19 cellular contexts compared by ENCODE assay signal in genomic region chr1:200316148-200316803, GRCh38.
"Had no signal": no experiment of that assay in that cellular context is flagged by ENCODE, and none has a peak within 500 bp of the region (broad histone marks: within the 10 kb centered on the region; RNA-seq: fewer than 3 reads in every experiment).

No MANE protein-coding gene starts in this region.

- H3K4me3 Mint-ChIP-seq: activated naive CD4-positive, alpha-beta T cell treated with anti-CD3 and anti-CD28 coated beads, Interleukin-2, amount 50 U/mL, for 24 hours; mesothelial cell of epicardium; naive thymus-derived CD8-positive, alpha-beta T cell; stimulated activated naive CD8-positive, alpha-beta T cell treated with anti-CD3 and anti-CD28 coated beads, Interleukin-15, Interleukin-2, amounts not matched to agents 100 ng/mL and 50 ng/mL, for 24 hours; T-helper 2 cell treated with Interferon-gamma antibody and Interleukin-4, amounts not matched to agents 5 μg/mL and 100 μg/mL, for 36 hours had no signal

- H3K4me1 Mint-ChIP-seq: activated naive CD4-positive, alpha-beta T cell treated with anti-CD3 and anti-CD28 coated beads, Interleukin-2, amount 50 U/mL, for 24 hours; naive thymus-derived CD8-positive, alpha-beta T cell had no signal

- H3K27ac Mint-ChIP-seq: activated naive CD4-positive, alpha-beta T cell treated with anti-CD3 and anti-CD28 coated beads, Interleukin-2, amount 50 U/mL, for 24 hours; mesothelial cell of epicardium; naive thymus-derived CD8-positive, alpha-beta T cell; stimulated activated naive CD8-positive, alpha-beta T cell treated with anti-CD3 and anti-CD28 coated beads, Interleukin-15, Interleukin-2, amounts not matched to agents 100 ng/mL and 50 ng/mL, for 24 hours; T-helper 2 cell treated with Interferon-gamma antibody and Interleukin-4, amounts not matched to agents 5 μg/mL and 100 μg/mL, for 36 hours had no signal

- H3K9me3 Mint-ChIP-seq: activated naive CD4-positive, alpha-beta T cell treated with anti-CD3 and anti-CD28 coated beads, Interleukin-2, amount 50 U/mL, for 24 hours; mesothelial cell of epicardium; naive thymus-derived CD8-positive, alpha-beta T cell; stimulated activated naive CD8-positive, alpha-beta T cell treated with anti-CD3 and anti-CD28 coated beads, Interleukin-15, Interleukin-2, amounts not matched to agents 100 ng/mL and 50 ng/mL, for 24 hours; T-helper 2 cell treated with Interferon-gamma antibody and Interleukin-4, amounts not matched to agents 5 μg/mL and 100 μg/mL, for 36 hours had no signal

- ATAC-seq: body of pancreas; heart right ventricle; naive thymus-derived CD8-positive, alpha-beta T cell had no signal

- DNase-seq: activated CD4-positive, alpha-beta T cell treated with anti-CD3 and anti-CD28 coated beads for 1 hour; activated CD4-positive, alpha-beta T cell treated with anti-CD3 and anti-CD28 coated beads, Interleukin-2, amount 50 U/mL, for 1 hour; activated gamma-delta T cell treated with Interleukin-2 at 50 U/mL for 16 hours; activated T-cell treated with anti-CD3 and anti-CD28 coated beads, Interleukin-2, amount 50 U/mL, for 1 hour; anterior cingulate cortex; body of pancreas; cortex of kidney; foreskin fibroblast; heart right ventricle; left lung; naive thymus-derived CD8-positive, alpha-beta T cell; ovary; stimulated activated CD4-positive, alpha-beta T cell treated with anti-CD3 and anti-CD28 coated beads, Interleukin-12 subunit alpha, Interleukin-12 subunit beta, amount 100 ng/mL, for 4 hours; substantia nigra; tibial artery had no signal

- H3K36me3 Mint-ChIP-seq: activated naive CD4-positive, alpha-beta T cell treated with anti-CD3 and anti-CD28 coated beads, Interleukin-2, amount 50 U/mL, for 24 hours; mesothelial cell of epicardium; naive thymus-derived CD8-positive, alpha-beta T cell had no signal
